ENCODE assay signal across 18 cellular contexts in the genomic region with DNA sequence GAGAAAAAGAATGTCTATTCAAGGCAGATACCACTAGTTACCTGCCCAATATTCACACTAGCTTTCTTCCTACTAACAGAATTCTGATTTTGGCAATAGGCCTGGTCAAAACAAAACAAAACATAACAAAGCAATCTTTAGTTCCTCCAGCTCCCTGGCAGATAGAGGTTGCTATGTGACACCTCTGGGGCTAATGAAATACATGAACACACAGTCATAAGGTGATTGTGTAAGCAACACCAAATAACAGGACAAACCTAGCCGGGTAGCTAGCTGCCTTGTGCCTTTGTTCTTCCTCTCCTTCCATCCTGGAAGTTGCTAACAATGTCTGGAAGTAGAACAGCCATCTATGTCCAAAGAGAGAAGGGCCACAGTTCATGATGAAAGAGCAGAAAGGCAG. TPM values are rescaled to one million over a fixed set of nuclear protein-coding genes. Genes with fewer than 3 reads are reported as not detected.
DNase-seq lines count a peak whose midpoint lies in the region; ATAC-seq and TF ChIP-seq lines count a peak whose summit lies in the region.
"Had no signal": no experiment of that assay in that cellular context is flagged by ENCODE, and none has a peak within 500 bp of the region (broad histone marks: within the 10 kb centered on the region; RNA-seq: fewer than 3 reads in every experiment).

No MANE protein-coding gene starts in this region.

- CTCF ChIA-PET in PC-9 (lab: Charles Lee), result no interaction called here
- CTCF ChIA-PET in activated CD4-positive, alpha-beta memory T cell treated with anti-CD3 and anti-CD28 coated beads for 36 hours (lab: Charles Lee), result no interaction called here

- H3K36me3 Mint-ChIP-seq in activated T-helper 1 cell treated with anti-CD3 and anti-CD28 coated beads, Interleukin-12 subunit alpha, Interleukin-12 subunit beta, Interleukin-2, Interleukin-4 antibody, amounts not matched to agents 30 ng/mL and 10 ng/mL and 1 ng/mL, durations not matched to agents 14 hours and 24 hours and 36 hours (ENCODE audit: low read depth), result no peaks in the 10 kb centered on the region
- H3K36me3 Mint-ChIP-seq in activated CD4-positive, alpha-beta memory T cell treated with anti-CD3 and anti-CD28 coated beads for 36 hours, result no peaks in the 10 kb centered on the region
- H3K36me3 Mint-ChIP-seq: activated naive CD8-positive, alpha-beta T cell treated with anti-CD3 and anti-CD28 coated beads for 36 hours; stimulated activated effector memory CD8-positive, alpha-beta T cell treated with anti-CD3 and anti-CD28 coated beads, Interleukin-12 subunit alpha, Interleukin-12 subunit beta, amount 100 ng/mL, for 72 hours had no signal

- no peak overlapping the region for H3K4me3 ChIP-seq in PC-9
- H3K4me3 ChIP-seq in heart left ventricle, result no peak overlapping the region
- no peak overlapping the region for H3K4me3 ChIP-seq in smooth muscle cell

- H3K9ac ChIP-seq in smooth muscle cell (ENCODE audit: low read depth), result no peak overlapping the region

- no peaks in the 10 kb centered on the region for H3K9me3 Mint-ChIP-seq in activated T-helper 1 cell treated with anti-CD3 and anti-CD28 coated beads, Interleukin-12 subunit alpha, Interleukin-12 subunit beta, Interleukin-2, Interleukin-4 antibody, amounts not matched to agents 30 ng/mL and 10 ng/mL and 1 ng/mL, durations not matched to agents 14 hours and 24 hours and 36 hours
- no peaks in the 10 kb centered on the region for H3K9me3 Mint-ChIP-seq in activated CD4-positive, alpha-beta memory T cell treated with anti-CD3 and anti-CD28 coated beads for 36 hours
- H3K9me3 Mint-ChIP-seq: activated naive CD8-positive, alpha-beta T cell treated with anti-CD3 and anti-CD28 coated beads for 36 hours; stimulated activated effector memory CD8-positive, alpha-beta T cell treated with anti-CD3 and anti-CD28 coated beads, Interleukin-12 subunit alpha, Interleukin-12 subunit beta, amount 100 ng/mL, for 72 hours had no signal

- no peaks in the 10 kb centered on the region for H3F3A ChIP-seq in PC-9 (ENCODE audit: insufficient read depth, low read depth)
- H3F3A ChIP-seq in smooth muscle cell (ENCODE audit: low read depth), result no peaks in the 10 kb centered on the region

- no peaks in the 10 kb centered on the region for H4K20me1 ChIP-seq in PC-9 (ENCODE audit: insufficient read depth)
- H4K20me1 ChIP-seq in smooth muscle cell (ENCODE audit: low read depth), result no peaks in the 10 kb centered on the region

- H3K4me2 ChIP-seq in PC-9 (no peak overlapping the region), smooth muscle cell (no peak overlapping the region)

- H3K4me3 Mint-ChIP-seq in activated T-helper 1 cell treated with anti-CD3 and anti-CD28 coated beads, Interleukin-12 subunit alpha, Interleukin-12 subunit beta, Interleukin-2, Interleukin-4 antibody, amounts not matched to agents 30 ng/mL and 10 ng/mL and 1 ng/mL, durations not matched to agents 14 hours and 24 hours and 36 hours, result no peak overlapping the region
- no peak overlapping the region for H3K4me3 Mint-ChIP-seq in activated CD4-positive, alpha-beta memory T cell treated with anti-CD3 and anti-CD28 coated beads for 36 hours
- H3K4me3 Mint-ChIP-seq: activated naive CD8-positive, alpha-beta T cell treated with anti-CD3 and anti-CD28 coated beads for 36 hours; B cell; neural crest cell; stimulated activated effector memory CD8-positive, alpha-beta T cell treated with anti-CD3 and anti-CD28 coated beads, Interleukin-12 subunit alpha, Interleukin-12 subunit beta, amount 100 ng/mL, for 72 hours had no signal

- no peak for TF ChIP-seq CTCF in PC-9 (conservative IDR thresholded peaks at IDR 0.05)
- TF ChIP-seq CTCF in heart left ventricle (IDR thresholded peaks at IDR 0.05), result no peak
- TF ChIP-seq CTCF in smooth muscle cell (IDR thresholded peaks at IDR 0.05; ENCODE audit: borderline replicate concordance, insufficient read depth, poor library complexity, severe bottlenecking), result no peak

- H3K27ac ChIP-seq in PC-9, result no peak overlapping the region
- peak overlapping the region in 2 of 12 donors; percentile 1 to 47 for H3K27ac ChIP-seq in heart left ventricle
- H3K27ac ChIP-seq in smooth muscle cell (ENCODE audit: low read depth), result no peak overlapping the region

- no peaks in the 10 kb centered on the region for H3K27me3 ChIP-seq in PC-9 (ENCODE audit: insufficient read depth, low read depth)
- H3K27me3 ChIP-seq in heart left ventricle, result no peaks in the 10 kb centered on the region
- H3K27me3 ChIP-seq in smooth muscle cell (ENCODE audit: low read depth), result no peaks in the 10 kb centered on the region

- POLR2A ChIA-PET in PC-9 (lab: Charles Lee; ENCODE audit: unreplicated experiment), result interaction anchor here (0.6 kb wide), 2 partner anchors 28 to 461 kb away, joined by 3 to 5 read pairs; no protein-coding TSS in a partner anchor
- POLR2A ChIA-PET in activated CD4-positive, alpha-beta memory T cell treated with anti-CD3 and anti-CD28 coated beads for 36 hours (lab: Charles Lee), result no interaction called here

- intact Hi-C loops in PC-9 (cut with micrococcal nuclease; ENCODE audit: unreplicated experiment) (no loop called here), heart left ventricle (cut with DNase I) (no loop called here)
- intact Hi-C loops in activated T-helper 1 cell treated with anti-CD3 and anti-CD28 coated beads, Interleukin-12 subunit alpha, Interleukin-12 subunit beta, Interleukin-2, Interleukin-4 antibody, amounts not matched to agents 30 ng/mL and 10 ng/mL and 1 ng/mL, durations not matched to agents 14 hours and 24 hours and 36 hours (cut with micrococcal nuclease), result no loop called here
- intact Hi-C loops in activated CD4-positive, alpha-beta memory T cell treated with anti-CD3 and anti-CD28 coated beads for 36 hours (cut with micrococcal nuclease), result no loop called here

- H3K79me2 ChIP-seq in PC-9 (ENCODE audit: low read depth), result no peaks in the 10 kb centered on the region
- H3K79me2 ChIP-seq in smooth muscle cell (ENCODE audit: low read depth), result no peaks in the 10 kb centered on the region

- H3K9me2 ChIP-seq in PC-9 (ENCODE audit: insufficient read depth), result no peaks in the 10 kb centered on the region

- WGBS in heart left ventricle, 4 donors, result 4 to 36% (median 20%) methylated on average over 1 of the region's 1 CpG
- WGBS in smooth muscle cell (ENCODE audit: low lambda C conversion rate), result 77% methylated on average over 1 of the region's 1 CpG

- no peak for TF ChIP-seq POLR2A in heart left ventricle (IDR thresholded peaks at IDR 0.05)

- ATAC-seq in GM18520 (IDR thresholded peaks at IDR 0.05; ENCODE audit: unreplicated experiment) (peak; percentile 34), HG02981 (IDR thresholded peaks at IDR 0.05; ENCODE audit: unreplicated experiment) (peak; percentile 55), heart left ventricle (peak; percentile 24 to 82 (median 81)), GM21717 (IDR thresholded peaks at IDR 0.05; ENCODE audit: unreplicated experiment) (no peak)
- ATAC-seq: sciatic nerve; stimulated activated effector memory CD8-positive, alpha-beta T cell treated with anti-CD3 and anti-CD28 coated beads, Interleukin-12 subunit alpha, Interleukin-12 subunit beta, amount 100 ng/mL, for 72 hours had no signal

- H2AFZ ChIP-seq in PC-9 (no peak overlapping the region), smooth muscle cell (ENCODE audit: low read depth) (no peak overlapping the region)

- peaks cover 11% of the 10 kb centered on the region for H3K4me1 Mint-ChIP-seq in activated T-helper 1 cell treated with anti-CD3 and anti-CD28 coated beads, Interleukin-12 subunit alpha, Interleukin-12 subunit beta, Interleukin-2, Interleukin-4 antibody, amounts not matched to agents 30 ng/mL and 10 ng/mL and 1 ng/mL, durations not matched to agents 14 hours and 24 hours and 36 hours (ENCODE audit: low read depth)
- no peaks in the 10 kb centered on the region for H3K4me1 Mint-ChIP-seq in activated CD4-positive, alpha-beta memory T cell treated with anti-CD3 and anti-CD28 coated beads for 36 hours (ENCODE audit: low read depth)
- H3K4me1 Mint-ChIP-seq: neural crest cell; stimulated activated effector memory CD8-positive, alpha-beta T cell treated with anti-CD3 and anti-CD28 coated beads, Interleukin-12 subunit alpha, Interleukin-12 subunit beta, amount 100 ng/mL, for 72 hours had no signal

- H3K9me3 ChIP-seq in PC-9 (ENCODE audit: insufficient read depth, low read depth) (no peaks in the 10 kb centered on the region), heart left ventricle (no peaks in the 10 kb centered on the region), smooth muscle cell (replicated peaks; ENCODE audit: low read depth) (no peaks in the 10 kb centered on the region)

- H3K27ac Mint-ChIP-seq in activated T-helper 1 cell treated with anti-CD3 and anti-CD28 coated beads, Interleukin-12 subunit alpha, Interleukin-12 subunit beta, Interleukin-2, Interleukin-4 antibody, amounts not matched to agents 30 ng/mL and 10 ng/mL and 1 ng/mL, durations not matched to agents 14 hours and 24 hours and 36 hours, result no peak overlapping the region
- H3K27ac Mint-ChIP-seq in activated CD4-positive, alpha-beta memory T cell treated with anti-CD3 and anti-CD28 coated beads for 36 hours, result no peak overlapping the region
- H3K27ac Mint-ChIP-seq: activated naive CD8-positive, alpha-beta T cell treated with anti-CD3 and anti-CD28 coated beads for 36 hours; B cell; stimulated activated effector memory CD8-positive, alpha-beta T cell treated with anti-CD3 and anti-CD28 coated beads, Interleukin-12 subunit alpha, Interleukin-12 subunit beta, amount 100 ng/mL, for 72 hours had no signal

- BruUV-seq in PC-9 (replicated peaks; lab: Mats Ljungman, UMichigan), result no TSS peak

- DNase-seq in PC-9 (peak; percentile 15 to 63), heart left ventricle (no peak), smooth muscle cell (lab: John Stamatoyannopoulos, UW; ENCODE audit: unreplicated experiment) (no peak)
- DNase-seq in activated T-helper 1 cell treated with anti-CD3 and anti-CD28 coated beads, Interleukin-12 subunit alpha, Interleukin-12 subunit beta, Interleukin-2, Interleukin-4 antibody, amounts not matched to agents 30 ng/mL and 10 ng/mL and 1 ng/mL, durations not matched to agents 14 hours and 24 hours and 36 hours (ENCODE audit: low spot score), result no peak
- DNase-seq in activated CD4-positive, alpha-beta memory T cell treated with anti-CD3 and anti-CD28 coated beads for 36 hours, result no peak
- DNase-seq: activated CD4-positive, CD25-positive, alpha-beta regulatory T cell treated with anti-CD3 and anti-CD28 coated beads, Interleukin-2, amount 50 U/mL, for 72 hours; activated naive CD8-positive, alpha-beta T cell treated with anti-CD3 and anti-CD28 coated beads for 36 hours; DMS79 treated with DMSO at 0.1 percent for 48 hours; MM.1S; RPMI8226; stimulated activated CD4-positive, alpha-beta T cell treated with anti-CD3 and anti-CD28 coated beads, Interleukin-4, amount 100 ng/mL, for 24 hours had no signal

- H3K36me3 ChIP-seq in PC-9 (ENCODE audit: low read depth) (no peaks in the 10 kb centered on the region), heart left ventricle (no peaks in the 10 kb centered on the region), smooth muscle cell (ENCODE audit: low read depth) (no peaks in the 10 kb centered on the region)

- H3K27me3 Mint-ChIP-seq in activated T-helper 1 cell treated with anti-CD3 and anti-CD28 coated beads, Interleukin-12 subunit alpha, Interleukin-12 subunit beta, Interleukin-2, Interleukin-4 antibody, amounts not matched to agents 30 ng/mL and 10 ng/mL and 1 ng/mL, durations not matched to agents 14 hours and 24 hours and 36 hours (ENCODE audit: insufficient read depth), result peaks cover 6% of the 10 kb centered on the region
- H3K27me3 Mint-ChIP-seq in activated CD4-positive, alpha-beta memory T cell treated with anti-CD3 and anti-CD28 coated beads for 36 hours, result no peaks in the 10 kb centered on the region
- H3K27me3 Mint-ChIP-seq: activated naive CD8-positive, alpha-beta T cell treated with anti-CD3 and anti-CD28 coated beads for 36 hours had no signal

- H3K4me1 ChIP-seq in PC-9 (replicated peaks; ENCODE audit: insufficient read depth) (peaks cover 19% of the 10 kb centered on the region), heart left ventricle (peaks cover 0 to 16% (median 2%) of the 10 kb centered on the region in 12 donors), smooth muscle cell (ENCODE audit: low read depth) (no peaks in the 10 kb centered on the region)

RNA-seq across cellular contexts. Expression of a gene that starts 6.0 kb away (rescaled TPM):
- total RNA-seq in PC-9 (2021) (52.2 and 62.3 TPM in 2 replicates), heart left ventricle (100 to 1,000 TPM in 8 of 9 donors, 10 to 100 TPM in 1; 91.9 to 168 (median 127) TPM), smooth muscle cell (75.4 and 94.2 TPM in 2 replicates)
- polyA plus RNA-seq in heart left ventricle (100 to 1,000 TPM in 1 of 2 donors, 10 to 100 TPM in 1; 69.4 to 219 TPM), smooth muscle cell (108 and 124 TPM in 2 replicates)
- total RNA-seq in activated T-helper 1 cell treated with anti-CD3 and anti-CD28 coated beads, Interleukin-12 subunit alpha, Interleukin-12 subunit beta, Interleukin-2, Interleukin-4 antibody, amounts not matched to agents 30 ng/mL and 10 ng/mL and 1 ng/mL, durations not matched to agents 14 hours and 24 hours and 36 hours, result 51.0 and 53.4 TPM in 2 replicates
- total RNA-seq in activated CD4-positive, alpha-beta memory T cell treated with anti-CD3 and anti-CD28 coated beads for 36 hours, result 10 to 100 TPM; 37.4 to 39.8 TPM

Comparison
In these comparisons a context has a peak if more than half of its experiments do, and no peak if none do; other contexts are left out.
1. DNase-seq: peak in PC-9 (2 of 2); none in heart left ventricle (0 of 5), activated T-helper 1 cell treated with anti-CD3 and anti-CD28 coated beads, Interleukin-12 subunit alpha, Interleukin-12 subunit beta, Interleukin-2, Interleukin-4 antibody, amounts not matched to agents 30 ng/mL and 10 ng/mL and 1 ng/mL, durations not matched to agents 14 hours and 24 hours and 36 hours (single experiment), smooth muscle cell (single experiment) and activated CD4-positive, alpha-beta memory T cell treated with anti-CD3 and anti-CD28 coated beads for 36 hours (single experiment).